ENCODE assay signal across 19 cellular contexts in the genomic region with DNA sequence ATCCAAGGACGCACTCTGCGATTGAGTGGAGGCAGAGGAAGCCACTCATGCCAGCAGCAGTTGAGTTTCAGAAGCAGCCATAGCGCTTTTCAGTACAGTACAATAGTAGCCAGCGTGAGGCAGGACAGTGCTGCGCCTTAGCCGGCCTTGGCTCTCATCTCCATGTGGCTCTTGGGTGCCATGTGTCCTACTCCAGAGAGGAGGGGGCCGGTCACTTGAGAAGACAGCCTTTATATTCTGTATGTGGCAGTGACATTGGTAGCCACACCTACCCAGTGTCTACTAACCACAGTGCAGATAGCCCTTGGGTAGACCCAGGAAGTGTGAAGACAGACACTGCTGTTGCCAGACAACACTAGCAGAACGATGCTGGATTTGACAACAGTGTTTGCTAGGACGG. TPM values are rescaled to one million over a fixed set of nuclear protein-coding genes. Genes with fewer than 3 reads are reported as not detected.
DNase-seq lines count a peak whose midpoint lies in the region; ATAC-seq, FAIRE-seq and TF ChIP-seq lines count a peak whose summit lies in the region.
"Had no signal": no experiment of that assay in that cellular context is flagged by ENCODE, and none has a peak within 500 bp of the region (broad histone marks: within the 10 kb centered on the region; RNA-seq: fewer than 3 reads in every experiment).

No MANE protein-coding gene starts in this region.

- CTCF ChIA-PET in mammary epithelial cell (lab: Charles Lee; ENCODE audit: low non-redundant PET), result no interaction called here

- no peak overlapping the region for H3K4me2 ChIP-seq in mammary epithelial cell (ENCODE audit: insufficient read depth, low read depth, low read length)

- H3K4me1 ChIP-seq in mammary epithelial cell (ENCODE audit: insufficient read depth, low read length) (peaks cover 11% of the 10 kb centered on the region), breast epithelium (peaks cover 0 to 4% of the 10 kb centered on the region in 2 donors), small intestine (ENCODE audit: control insufficient read depth in 2 of 2, insufficient read depth in 1 of 2, low read depth in 1 of 2, low read length in 1 of 2) (peaks cover 0 to 3% of the 10 kb centered on the region in 2 donors)

- dilution Hi-C loops in mammary epithelial cell (cut with HindIII; ENCODE audit: low sequenced_read_pairs), result no loop called here

- H3K4me3 Mint-ChIP-seq in T-helper 1 cell treated with Interleukin-12 subunit alpha and Interleukin-12 subunit beta and Interleukin-4 antibody, amounts not matched to agents 30 μg/mL and 1 μg/mL, for 36 hours, result no peak overlapping the region
- H3K4me3 Mint-ChIP-seq in central memory CD8-positive, alpha-beta T cell, result peak overlapping the region; percentile 72

- DNase-seq in mammary epithelial cell, result no peak
- DNase-seq in breast epithelium (ENCODE audit: low spot score in 2 of 2), result no peak
- peak in 1 of 2 donors; percentile 45 for DNase-seq in central memory CD8-positive, alpha-beta T cell (ENCODE audit: low spot score in 2 of 2)
- DNase-seq in small intestine, result peak; percentile 11
- DNase-seq in AG20443 (ENCODE audit: low spot score), result no peak
- DNase-seq: brain microvascular endothelial cell; EL; NCI-H146; NCI-H774; pancreas; sigmoid colon; stimulated activated CD4-positive, alpha-beta T cell treated with anti-CD3 and anti-CD28 coated beads, Interleukin-1b, Interleukin-23, amount 100 ng/mL, for 48 hours; substantia nigra had no signal

- H3K9me3 ChIP-seq in mammary epithelial cell (replicated peaks; ENCODE audit: insufficient read depth, low read length) (no peaks in the 10 kb centered on the region), breast epithelium (no peaks in the 10 kb centered on the region), small intestine (ENCODE audit: control insufficient read depth, low read depth) (no peaks in the 10 kb centered on the region)
- H3K9me3 ChIP-seq: esophagus muscularis mucosa, pancreas, sigmoid colon had no signal

- WGBS in mammary epithelial cell (ENCODE audit: low coverage, missing lambda C conversion rate), result 93% methylated on average over 5 of the region's 9 CpGs
- 82 to 90% (median 89%) methylated on average over 9 of the region's 9 CpGs for WGBS in small intestine, 3 donors

- TF ChIP-seq POLR2A in breast epithelium (IDR thresholded peaks at IDR 0.05), result no peak

- no peak for FAIRE-seq in small intestine (lab: Jason Lieb, UNC)
- FAIRE-seq: HepG2, pancreas had no signal

- no peak overlapping the region for H3K4me3 ChIP-seq in mammary epithelial cell (replicated peaks in 1 of 3; ENCODE audit: insufficient read depth in 1 of 3, low read depth in 2 of 3, low read length in 3 of 3)
- H3K4me3 ChIP-seq in breast epithelium, result no peak overlapping the region
- H3K4me3 ChIP-seq in small intestine (ENCODE audit: low read depth in 1 of 2, low read length in 2 of 2), result no peak overlapping the region
- H3K4me3 ChIP-seq: esophagus muscularis mucosa, pancreas, sigmoid colon had no signal

- ATAC-seq in central memory CD8-positive, alpha-beta T cell (replicated peaks; ENCODE audit: extremely low read depth, poor library complexity, severe bottlenecking), result peak; percentile 59
- ATAC-seq in GM21737 (IDR thresholded peaks at IDR 0.05; ENCODE audit: unreplicated experiment) (no peak), HG03196 (IDR thresholded peaks at IDR 0.05; ENCODE audit: unreplicated experiment) (no peak)
- ATAC-seq: HepG2, pancreas had no signal

- no peaks in the 10 kb centered on the region for H3K79me2 ChIP-seq in mammary epithelial cell (ENCODE audit: insufficient read depth, low read length)

- peak overlapping the region; percentile 80 for H3K27ac Mint-ChIP-seq in T-helper 1 cell treated with Interleukin-12 subunit alpha and Interleukin-12 subunit beta and Interleukin-4 antibody, amounts not matched to agents 30 μg/mL and 1 μg/mL, for 36 hours
- peak overlapping the region; percentile 90 for H3K27ac Mint-ChIP-seq in central memory CD8-positive, alpha-beta T cell (ENCODE audit: low read depth)

- H3K36me3 ChIP-seq in mammary epithelial cell (ENCODE audit: insufficient read depth, low read length), result peaks cover 5% of the 10 kb centered on the region
- peaks cover 3% of the 10 kb centered on the region for H3K36me3 ChIP-seq in breast epithelium
- peaks cover 8 to 14% of the 10 kb centered on the region in 2 donors for H3K36me3 ChIP-seq in small intestine (ENCODE audit: control insufficient read depth in 2 of 2, insufficient read depth in 2 of 2, low read length in 2 of 2)

- in situ Hi-C loops in mammary epithelial cell (cut with MboI; ENCODE audit: low sequenced_read_pairs in 2 of 2), result no loop called here

- peaks cover 26% of the 10 kb centered on the region for H3K4me1 Mint-ChIP-seq in T-helper 1 cell treated with Interleukin-12 subunit alpha and Interleukin-12 subunit beta and Interleukin-4 antibody, amounts not matched to agents 30 μg/mL and 1 μg/mL, for 36 hours (ENCODE audit: low read depth)
- peaks cover 29% of the 10 kb centered on the region for H3K4me1 Mint-ChIP-seq in central memory CD8-positive, alpha-beta T cell

- intact Hi-C loops in mammary epithelial cell (cut with micrococcal nuclease) (no loop called here), breast epithelium (cut with DNase I; ENCODE audit: low total_unique reads) (no loop called here)

- H3K27ac ChIP-seq in mammary epithelial cell (ENCODE audit: insufficient read depth, low read depth, low read length) (no peak overlapping the region), breast epithelium (no peak overlapping the region), small intestine (ENCODE audit: low read depth in 1 of 2, low read length in 1 of 2) (peak overlapping the region in 1 of 2 donors; percentile 3)
- H3K27ac ChIP-seq: brain microvascular endothelial cell, esophagus muscularis mucosa, pancreas, sigmoid colon had no signal

- TF ChIP-seq CTCF in mammary epithelial cell (conservative IDR thresholded peaks at IDR 0.05 in 1 of 2, IDR thresholded peaks at IDR 0.05 in 1 of 2; ENCODE audit: extremely low read depth in 1 of 2, insufficient read depth in 1 of 2, low read depth in 1 of 2, low read length in 2 of 2), result no peak
- TF ChIP-seq CTCF in breast epithelium (IDR thresholded peaks at IDR 0.05), result no peak

- H3K27me3 ChIP-seq in mammary epithelial cell (ENCODE audit: insufficient read depth, low read length), result no peaks in the 10 kb centered on the region
- no peaks in the 10 kb centered on the region for H3K27me3 ChIP-seq in breast epithelium
- H3K27me3 ChIP-seq in small intestine (ENCODE audit: control insufficient read depth in 2 of 2, insufficient read depth in 2 of 2, low read length in 2 of 2), result no peaks in the 10 kb centered on the region
- H3K27me3 ChIP-seq: brain microvascular endothelial cell, esophagus muscularis mucosa, pancreas, sigmoid colon had no signal

- H3K9me3 Mint-ChIP-seq in T-helper 1 cell treated with Interleukin-12 subunit alpha and Interleukin-12 subunit beta and Interleukin-4 antibody, amounts not matched to agents 30 μg/mL and 1 μg/mL, for 36 hours, result no peaks in the 10 kb centered on the region
- H3K9me3 Mint-ChIP-seq in central memory CD8-positive, alpha-beta T cell, result no peaks in the 10 kb centered on the region

- TSS peak; percentile 39 for BruUV-seq in mammary epithelial cell (replicated peaks; lab: Mats Ljungman, UMichigan)

- H4K20me1 ChIP-seq in mammary epithelial cell (ENCODE audit: insufficient read depth, low read length), result no peaks in the 10 kb centered on the region

- H2AFZ ChIP-seq in mammary epithelial cell (ENCODE audit: low read depth, low read length), result no peak overlapping the region

- H3K27me3 Mint-ChIP-seq in T-helper 1 cell treated with Interleukin-12 subunit alpha and Interleukin-12 subunit beta and Interleukin-4 antibody, amounts not matched to agents 30 μg/mL and 1 μg/mL, for 36 hours (ENCODE audit: low read depth), result no peaks in the 10 kb centered on the region
- no peaks in the 10 kb centered on the region for H3K27me3 Mint-ChIP-seq in central memory CD8-positive, alpha-beta T cell

- H3K36me3 Mint-ChIP-seq in T-helper 1 cell treated with Interleukin-12 subunit alpha and Interleukin-12 subunit beta and Interleukin-4 antibody, amounts not matched to agents 30 μg/mL and 1 μg/mL, for 36 hours (ENCODE audit: low read depth), result peaks cover 38% of the 10 kb centered on the region
- H3K36me3 Mint-ChIP-seq in central memory CD8-positive, alpha-beta T cell (ENCODE audit: insufficient read depth), result peaks cover 35% of the 10 kb centered on the region

- no peak overlapping the region for H3K9ac ChIP-seq in mammary epithelial cell (ENCODE audit: insufficient read depth, low read length)

RNA-seq across cellular contexts. Expression of gene FAM78A, which starts 42.3 kb away (rescaled TPM):
- total RNA-seq in mammary epithelial cell (under 1 TPM; 0.42 to 0.67 TPM), breast epithelium (1 to 10 TPM; 1.6 to 3.7 (median 2.5) TPM)
- polyA plus RNA-seq in mammary epithelial cell (0.52 TPM), small intestine (1 to 10 TPM in 2 of 3 donors, under 1 TPM in 1; 0.89 to 3.2 (median 1.9) TPM)
- 0.47 TPM for polyA minus RNA-seq in mammary epithelial cell

RNA-seq across cellular contexts. Expression of gene PLPP7, which starts 55.5 kb away (rescaled TPM):
- total RNA-seq in mammary epithelial cell (under 1 TPM in 1 of 2 donors, not detected in 1; 0.50 TPM), breast epithelium (10 to 100 TPM in 1 of 3 donors, 1 to 10 TPM in 2; 5.0 to 14.1 (median 9.3) TPM)
- polyA plus RNA-seq in mammary epithelial cell (not detected), small intestine (1 to 10 TPM in 1 of 3 donors, under 1 TPM in 1, not detected in 1; 0.54 to 1.9 TPM)
- polyA minus RNA-seq in mammary epithelial cell, result not detected
- total RNA-seq: MCF 10A had no signal
